ENCODE assay signal across 1 cellular context in the genomic region with DNA sequence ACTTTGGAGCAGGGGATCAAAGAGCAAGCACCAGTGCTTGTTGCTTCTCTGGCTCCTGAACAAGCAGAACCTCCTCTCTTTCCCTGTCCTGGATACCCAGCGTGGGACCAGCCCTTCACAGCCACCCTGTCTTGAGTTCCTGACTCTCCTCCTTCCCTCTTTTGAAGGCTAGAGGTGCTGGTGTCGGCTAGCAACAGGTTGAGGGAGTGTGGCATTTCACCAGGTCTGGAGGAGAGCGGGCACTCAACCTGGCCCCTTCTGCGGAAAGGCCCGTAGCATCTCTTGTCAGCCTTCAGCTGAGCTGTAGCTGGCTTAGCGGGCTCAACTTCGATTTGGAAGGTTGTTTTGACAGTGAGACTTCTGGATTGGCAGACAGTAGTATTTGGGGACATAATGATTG.
TF ChIP-seq lines count a peak whose summit lies in the region.

No MANE protein-coding gene starts in this region.

TF ChIP-seq in WTC11, 78 proteins besides CTCF, POLR2A, EP300 and RAD21 (continued from another document):
- TF ChIP-seq, protein P1, sequence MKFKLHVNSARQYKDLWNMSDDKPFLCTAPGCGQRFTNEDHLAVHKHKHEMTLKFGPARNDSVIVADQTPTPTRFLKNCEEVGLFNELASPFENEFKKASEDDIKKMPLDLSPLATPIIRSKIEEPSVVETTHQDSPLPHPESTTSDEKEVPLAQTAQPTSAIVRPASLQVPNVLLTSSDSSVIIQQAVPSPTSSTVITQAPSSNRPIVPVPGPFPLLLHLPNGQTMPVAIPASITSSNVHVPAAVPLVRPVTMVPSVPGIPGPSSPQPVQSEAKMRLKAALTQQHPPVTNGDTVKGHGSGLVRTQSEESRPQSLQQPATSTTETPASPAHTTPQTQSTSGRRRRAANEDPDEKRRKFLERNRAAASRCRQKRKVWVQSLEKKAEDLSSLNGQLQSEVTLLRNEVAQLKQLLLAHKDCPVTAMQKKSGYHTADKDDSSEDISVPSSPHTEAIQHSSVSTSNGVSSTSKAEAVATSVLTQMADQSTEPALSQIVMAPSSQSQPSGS (CRISPR knock-in tag; IDR thresholded peaks at IDR 0.05; ENCODE audit: borderline replicate concordance, low read depth) = no peak
- TF ChIP-seq FOXP1 (CRISPR knock-in tag; IDR thresholded peaks at IDR 0.05; ENCODE audit: borderline replicate concordance) = no peak
- no peak for TF ChIP-seq NFYB (CRISPR knock-in tag; conservative IDR thresholded peaks at IDR 0.05; ENCODE audit: low read depth)
- no peak for TF ChIP-seq MLX (CRISPR knock-in tag; IDR thresholded peaks at IDR 0.05)
